ENCODE assay signal across 12 cellular contexts in the genomic region with DNA sequence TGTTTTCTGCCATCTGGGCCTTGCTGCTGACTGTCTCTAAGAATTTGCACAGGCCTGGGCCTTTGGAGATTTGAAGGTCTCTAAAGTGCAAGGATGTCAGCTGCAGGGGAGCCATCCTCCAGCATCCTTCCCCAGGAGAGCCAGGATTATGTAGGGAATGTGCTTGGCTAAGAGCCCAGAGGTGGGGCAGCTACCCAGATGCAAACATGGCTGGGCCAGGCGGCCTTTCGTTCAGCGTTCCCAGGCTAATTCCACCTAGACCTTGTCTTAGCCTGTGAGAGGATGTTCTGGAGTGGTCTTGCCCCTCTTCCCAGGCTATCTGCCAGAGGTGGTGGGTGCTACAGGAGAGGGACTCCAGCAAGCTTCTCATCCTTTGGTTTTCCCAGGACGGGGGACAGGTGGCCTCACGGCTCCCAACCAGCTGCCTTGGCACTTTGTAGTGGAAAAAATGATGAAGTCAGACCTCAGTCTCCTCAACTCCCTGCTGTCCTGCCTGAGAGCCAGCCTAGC. TPM values are rescaled to one million over a fixed set of nuclear protein-coding genes. Genes with fewer than 3 reads are reported as not detected.
DNase-seq lines count a peak whose midpoint lies in the region; ATAC-seq and TF ChIP-seq lines count a peak whose summit lies in the region.
"Had no signal": no experiment of that assay in that cellular context is flagged by ENCODE, and none has a peak within 500 bp of the region (broad histone marks: within the 10 kb centered on the region; RNA-seq: fewer than 3 reads in every experiment).

No MANE protein-coding gene starts in this region.

- DNase-seq in DMS 273 treated with DMSO at 0.1 percent for 48 hours (lab: John Stamatoyannopoulos, UW) (peak; percentile 86), NCI-H69 (lab: John Stamatoyannopoulos, UW) (peak; percentile 50), Right ventricle myocardium inferior (ENCODE audit: missing footprints) (no peak), sigmoid colon (peak; percentile 78), midbrain (lab: John Stamatoyannopoulos, UW) (no peak)
- no peak for DNase-seq in activated naive CD4-positive, alpha-beta T cell treated with anti-CD3 and anti-CD28 coated beads, Interleukin-2, amount 50 U/mL, for 72 hours (ENCODE audit: low spot score in 2 of 2)
- DNase-seq: anterior cingulate cortex; nephron progenitor cell; stimulated activated CD4-positive, alpha-beta T cell treated with anti-CD3 and anti-CD28 coated beads, Interleukin-2, amount 100 ng/mL, for 24 hours; T-helper 9 cell had no signal

- no peak for TF ChIP-seq EP300 in sigmoid colon (IDR thresholded peaks at IDR 0.05)

- H3K9me3 ChIP-seq in sigmoid colon, result no peaks in the 10 kb centered on the region

- no peak for TF ChIP-seq CTCF in sigmoid colon (IDR thresholded peaks at IDR 0.05)

- no peak overlapping the region for H3K4me3 ChIP-seq in sigmoid colon

- intact Hi-C loops in Right ventricle myocardium inferior (cut with DNase I), result no loop called here
- intact Hi-C loops in sigmoid colon (cut with DNase I), result no loop called here

- no peak overlapping the region for H3K27ac Mint-ChIP-seq in activated naive CD4-positive, alpha-beta T cell treated with anti-CD3 and anti-CD28 coated beads, Interleukin-2, amount 50 U/mL, for 72 hours
- H3K27ac Mint-ChIP-seq: nephron progenitor cell had no signal

- TF ChIP-seq POLR2A in sigmoid colon (IDR thresholded peaks at IDR 0.05), result no peak

- H3K27me3 ChIP-seq in sigmoid colon, result no peaks in the 10 kb centered on the region

- peaks cover 0 to 27% (median 15%) of the 10 kb centered on the region in 4 donors for H3K4me1 ChIP-seq in sigmoid colon

- peaks cover 0 to 4% of the 10 kb centered on the region in 2 donors for H3K9me3 Mint-ChIP-seq in activated naive CD4-positive, alpha-beta T cell treated with anti-CD3 and anti-CD28 coated beads, Interleukin-2, amount 50 U/mL, for 72 hours

- peak; percentile 56 for ATAC-seq in Right ventricle myocardium inferior
- no peak for ATAC-seq in activated naive CD4-positive, alpha-beta T cell treated with anti-CD3 and anti-CD28 coated beads, Interleukin-2, amount 50 U/mL, for 72 hours
- ATAC-seq in GM21576 (IDR thresholded peaks at IDR 0.05; ENCODE audit: unreplicated experiment), result no peak
- no peak for ATAC-seq in GM18511 (IDR thresholded peaks at IDR 0.05; ENCODE audit: unreplicated experiment)

- H3K27ac ChIP-seq in sigmoid colon, result peak overlapping the region; percentile 43 to 91 (median 62)

- H3K36me3 ChIP-seq in sigmoid colon, result no peaks in the 10 kb centered on the region

- WGBS in sigmoid colon, 2 donors, result 38 to 70% methylated on average over 5 of the region's 5 CpGs

- H3K36me3 Mint-ChIP-seq in activated naive CD4-positive, alpha-beta T cell treated with anti-CD3 and anti-CD28 coated beads, Interleukin-2, amount 50 U/mL, for 72 hours, result peaks cover 0 to 6% of the 10 kb centered on the region in 2 donors

RNA-seq across cellular contexts. Expression of a gene that starts 7.7 kb away (rescaled TPM):
- 24.2 TPM for total RNA-seq in Right ventricle myocardium inferior
- total RNA-seq in sigmoid colon, result 100 to 1,000 TPM in 1 of 4 donors, 10 to 100 TPM in 3; 55.3 to 241 (median 82.5) TPM
- 10 to 100 TPM in 1 of 3 donors, 1 to 10 TPM in 1, under 1 TPM in 1; 0.46 to 12.0 (median 5.8) TPM for polyA plus RNA-seq in sigmoid colon
- total RNA-seq in activated naive CD4-positive, alpha-beta T cell treated with anti-CD3 and anti-CD28 coated beads, Interleukin-2, amount 50 U/mL, for 72 hours, result 1 to 10 TPM in 1 of 2 donors, under 1 TPM in 1; 0.60 to 1.0 TPM

Comparison
In these comparisons a context has a peak if more than half of its experiments do, and no peak if none do; other contexts are left out.
1. DNase-seq: peak in DMS 273 treated with DMSO at 0.1 percent for 48 hours (single experiment), NCI-H69 (single experiment) and sigmoid colon (single experiment); none in Right ventricle myocardium inferior (single experiment), activated naive CD4-positive, alpha-beta T cell treated with anti-CD3 and anti-CD28 coated beads, Interleukin-2, amount 50 U/mL, for 72 hours (0 of 2) and midbrain (single experiment).
2. RNA of a gene that starts 7.7 kb away (total RNA-seq): 55.3 to 241 TPM in sigmoid colon and 24.2 TPM in Right ventricle myocardium inferior (single experiment); 0.60 to 1.0 TPM in activated naive CD4-positive, alpha-beta T cell treated with anti-CD3 and anti-CD28 coated beads, Interleukin-2, amount 50 U/mL, for 72 hours; every median in the first group is over 10 times any median in the second.